Comparison of ENCODE assay signal across 1 cellular context in the genomic region with DNA sequence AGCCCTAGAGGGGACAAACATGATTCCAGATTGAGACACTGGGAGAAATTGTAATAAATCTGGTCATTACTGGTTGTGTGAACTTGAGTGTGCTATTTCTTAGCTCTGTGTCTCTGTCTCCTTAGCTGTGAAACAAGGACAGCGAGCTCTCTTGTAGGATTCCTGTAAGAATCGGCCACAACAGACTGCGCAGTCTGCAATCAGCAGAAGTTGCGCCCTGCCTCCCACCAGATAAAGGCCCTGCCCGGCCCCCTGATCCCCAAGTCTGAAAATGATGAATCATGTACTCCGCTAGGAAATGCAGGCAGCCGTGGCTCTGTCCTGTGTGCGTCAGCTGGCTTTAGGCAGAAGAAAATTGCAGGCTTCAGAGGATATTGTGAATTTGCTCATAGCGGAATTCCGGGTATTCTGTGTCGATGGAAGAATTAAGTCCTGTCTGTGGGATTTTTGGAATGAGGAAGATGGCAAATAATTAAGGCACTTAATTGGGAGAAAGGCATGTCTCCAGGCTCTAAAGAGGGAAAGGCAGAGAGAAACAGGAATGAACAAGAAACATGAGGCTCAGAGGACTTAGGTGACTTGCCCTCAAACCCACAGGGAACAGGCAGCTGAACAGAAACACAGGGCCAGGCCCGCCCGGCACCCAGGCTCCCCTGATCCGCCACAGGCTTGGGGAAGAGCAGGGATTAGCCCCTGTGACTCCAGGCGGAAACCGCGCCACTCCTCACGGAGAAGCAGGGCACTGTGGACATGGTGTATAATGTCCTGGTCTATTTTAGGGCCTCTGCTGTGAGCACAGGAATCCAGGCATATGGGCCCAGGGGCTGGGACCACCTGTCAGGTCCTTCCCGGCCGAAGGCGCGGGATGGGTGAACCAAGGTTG.
A peak's percentile ranks its signal among the peaks of the same experiment; 100 is the strongest.
TF ChIP-seq lines count a peak whose summit lies in the region.

No MANE protein-coding gene starts in this region.

TF ChIP-seq in K562, 482 proteins besides CTCF, POLR2A, EP300 and RAD21 (continued from another document):
- TF ChIP-seq STAG1 (CRISPR knock-in tag; IDR thresholded peaks at IDR 0.05; ENCODE audit: borderline replicate concordance) (no peak), NFXL1 (CRISPR knock-in tag; IDR thresholded peaks at IDR 0.05) (no peak), KDM5B (IDR thresholded peaks at IDR 0.05; ENCODE audit: insufficient replicate concordance, low read depth, low read length) (peak; percentile 54), MAZ (CRISPR knock-in tag; conservative IDR thresholded peaks at IDR 0.05 in 1 of 2, IDR thresholded peaks at IDR 0.05 in 1 of 2) (no peak; a peak in 1 of 4 replicates), CREBBP (IDR thresholded peaks at IDR 0.05; ENCODE audit: low read depth, low read length) (no peak), PHF21A (IDR thresholded peaks at IDR 0.05; ENCODE audit: borderline replicate concordance, low read depth) (peak; percentile 56; the same call in 1 of the 2 replicates), FOXJ3 (CRISPR knock-in tag; IDR thresholded peaks at IDR 0.05) (no peak), ERF (CRISPR knock-in tag; IDR thresholded peaks at IDR 0.05) (no peak), ZC3H4 (CRISPR knock-in tag; IDR thresholded peaks at IDR 0.05; ENCODE audit: borderline replicate concordance) (no peak), ZNF57 (CRISPR knock-in tag; IDR thresholded peaks at IDR 0.05) (no peak)
- TF ChIP-seq, protein P1, sequence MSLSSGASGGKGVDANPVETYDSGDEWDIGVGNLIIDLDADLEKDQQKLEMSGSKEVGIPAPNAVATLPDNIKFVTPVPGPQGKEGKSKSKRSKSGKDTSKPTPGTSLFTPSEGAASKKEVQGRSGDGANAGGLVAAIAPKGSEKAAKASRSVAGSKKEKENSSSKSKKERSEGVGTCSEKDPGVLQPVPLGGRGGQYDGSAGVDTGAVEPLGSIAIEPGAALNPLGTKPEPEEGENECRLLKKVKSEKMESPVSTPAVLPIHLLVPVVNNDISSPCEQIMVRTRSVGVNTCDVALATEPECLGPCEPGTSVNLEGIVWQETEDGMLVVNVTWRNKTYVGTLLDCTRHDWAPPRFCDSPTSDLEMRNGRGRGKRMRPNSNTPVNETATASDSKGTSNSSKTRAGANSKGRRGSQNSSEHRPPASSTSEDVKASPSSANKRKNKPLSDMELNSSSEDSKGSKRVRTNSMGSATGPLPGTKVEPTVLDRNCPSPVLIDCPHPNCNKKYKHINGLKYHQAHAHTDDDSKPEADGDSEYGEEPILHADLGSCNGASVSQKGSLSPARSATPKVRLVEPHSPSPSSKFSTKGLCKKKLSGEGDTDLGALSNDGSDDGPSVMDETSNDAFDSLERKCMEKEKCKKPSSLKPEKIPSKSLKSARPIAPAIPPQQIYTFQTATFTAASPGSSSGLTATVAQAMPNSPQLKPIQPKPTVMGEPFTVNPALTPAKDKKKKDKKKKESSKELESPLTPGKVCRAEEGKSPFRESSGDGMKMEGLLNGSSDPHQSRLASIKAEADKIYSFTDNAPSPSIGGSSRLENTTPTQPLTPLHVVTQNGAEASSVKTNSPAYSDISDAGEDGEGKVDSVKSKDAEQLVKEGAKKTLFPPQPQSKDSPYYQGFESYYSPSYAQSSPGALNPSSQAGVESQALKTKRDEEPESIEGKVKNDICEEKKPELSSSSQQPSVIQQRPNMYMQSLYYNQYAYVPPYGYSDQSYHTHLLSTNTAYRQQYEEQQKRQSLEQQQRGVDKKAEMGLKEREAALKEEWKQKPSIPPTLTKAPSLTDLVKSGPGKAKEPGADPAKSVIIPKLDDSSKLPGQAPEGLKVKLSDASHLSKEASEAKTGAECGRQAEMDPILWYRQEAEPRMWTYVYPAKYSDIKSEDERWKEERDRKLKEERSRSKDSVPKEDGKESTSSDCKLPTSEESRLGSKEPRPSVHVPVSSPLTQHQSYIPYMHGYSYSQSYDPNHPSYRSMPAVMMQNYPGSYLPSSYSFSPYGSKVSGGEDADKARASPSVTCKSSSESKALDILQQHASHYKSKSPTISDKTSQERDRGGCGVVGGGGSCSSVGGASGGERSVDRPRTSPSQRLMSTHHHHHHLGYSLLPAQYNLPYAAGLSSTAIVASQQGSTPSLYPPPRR (CRISPR knock-in tag; IDR thresholded peaks at IDR 0.05; ENCODE audit: borderline replicate concordance), result no peak
